24 cellular contexts compared by ENCODE assay signal in the genomic region with DNA sequence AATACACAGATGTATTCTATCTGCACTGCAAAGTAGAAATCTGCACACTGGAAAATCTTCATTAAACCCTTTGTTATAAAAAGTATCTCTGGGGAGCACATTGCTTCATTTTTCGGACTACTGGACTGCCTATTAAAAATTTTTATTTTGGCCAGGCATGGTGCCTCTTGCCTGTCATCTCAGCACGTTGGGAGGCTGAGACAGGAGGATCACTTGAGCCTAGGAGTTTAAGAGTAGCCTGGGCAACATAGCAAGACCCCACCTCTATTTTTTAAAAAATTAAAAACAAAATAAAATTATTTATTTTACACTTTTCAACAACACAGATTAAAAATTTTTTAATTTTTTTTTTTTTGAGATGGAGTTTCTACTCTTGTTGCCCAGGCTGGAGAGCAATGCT. TPM values are rescaled to one million over a fixed set of nuclear protein-coding genes. Genes with fewer than 3 reads are reported as not detected.
A peak's percentile ranks its signal among the peaks of the same experiment; 100 is the strongest.
DNase-seq lines count a peak whose midpoint lies in the region; ATAC-seq, FAIRE-seq and TF ChIP-seq lines count a peak whose summit lies in the region.
"Had no signal": no experiment of that assay in that cellular context is flagged by ENCODE, and none has a peak within 500 bp of the region (broad histone marks: within the 10 kb centered on the region; RNA-seq: fewer than 3 reads in every experiment).

No MANE protein-coding gene starts in this region.

- no peak for ATAC-seq in HepG2
- no peak for ATAC-seq in right lobe of liver

- no peak overlapping the region for H3K4me3 ChIP-seq in HepG2 (replicated peaks in 1 of 3; ENCODE audit: insufficient read depth in 1 of 3, low read depth in 2 of 3, low read length in 3 of 3)
- H3K4me3 ChIP-seq in right lobe of liver, result no peak overlapping the region
- H3K4me3 ChIP-seq in Caco-2 (ENCODE audit: low read depth, low read length), result no peak overlapping the region
- H3K4me3 ChIP-seq: BLaER1 had no signal

- no peak for FAIRE-seq in HepG2 (lab: Jason Lieb, UNC)
- FAIRE-seq: A204.1, D721Med, G401.6, GM12891, GM19239 had no signal

- H4K20me1 ChIP-seq in HepG2 (ENCODE audit: insufficient read depth, low read length), result peaks cover 14% of the 10 kb centered on the region; the same call in 1 of the 2 replicates

- CTCF ChIA-PET in HepG2 (lab: Yijun Ruan, JAX; ENCODE audit: low intra/inter-chr PET ratio, low total read pairs) (no interaction called here), Caco-2 (lab: Charles Lee) (no interaction called here)

- TF ChIP-seq POLR2A in HepG2 (IDR thresholded peaks at IDR 0.05; ENCODE audit: insufficient read depth in 1 of 2, low read depth in 2 of 2, low read length in 2 of 2) (no peak), right lobe of liver (IDR thresholded peaks at IDR 0.05) (no peak)

- intact Hi-C loops in HepG2 (cut with micrococcal nuclease; ENCODE audit: unreplicated experiment), result loop anchor here (10.0 kb wide), 1 partner anchor 165 kb away; a partner anchor contains a TSS
- intact Hi-C loops in right lobe of liver (cut with DNase I), result no loop called here
- intact Hi-C loops in dendritic cell treated with granulocyte-macrophage colony-stimulating factor and Interleukin-4, amounts not matched to agents 40 ng/mL and 50 ng/mL, for 4 days (cut with micrococcal nuclease), result loop anchor here (5.0 kb wide), 1 partner anchor 162 kb away; a partner anchor contains a TSS
- intact Hi-C loops in activated CD4-positive, alpha-beta T cell treated with anti-CD3 and anti-CD28 coated beads, Interleukin-2, amount 10 ng/mL, durations not matched to agents 24 days and 14 days (cut with micrococcal nuclease), result no loop called here
- intact Hi-C loops in Caco-2 (cut with micrococcal nuclease; ENCODE audit: unreplicated experiment), result no loop called here

- TF ChIP-seq RAD21 in HepG2 (CRISPR knock-in tag; IDR thresholded peaks at IDR 0.05), result no peak

- in situ Hi-C loops in HepG2 (cut with HindIII; ENCODE audit: extremely low pct_ligation_motif_present, low pct_unique_long_range_greater_than_20kb), result no loop called here

- peaks cover 27% of the 10 kb centered on the region for H3K79me2 ChIP-seq in HepG2 (ENCODE audit: insufficient read depth, low read length)

- H3K4me1 Mint-ChIP-seq in dendritic cell treated with granulocyte-macrophage colony-stimulating factor and Interleukin-4, amounts not matched to agents 40 ng/mL and 50 ng/mL, for 4 days (ENCODE audit: low read depth), result peaks cover 20% of the 10 kb centered on the region
- peaks cover 28% of the 10 kb centered on the region for H3K4me1 Mint-ChIP-seq in activated CD4-positive, alpha-beta T cell treated with anti-CD3 and anti-CD28 coated beads, Interleukin-2, amount 10 ng/mL, durations not matched to agents 24 days and 14 days
- no peaks in the 10 kb centered on the region for H3K4me1 Mint-ChIP-seq in Caco-2 (ENCODE audit: low read depth, unreplicated experiment)

- TF ChIP-seq EP300 in HepG2 (IDR thresholded peaks at IDR 0.05; ENCODE audit: low read depth in 2 of 2, low read length in 2 of 2) (no peak), HepG2 (CRISPR knock-in tag; IDR thresholded peaks at IDR 0.05; ENCODE audit: borderline replicate concordance) (no peak)

- no peaks in the 10 kb centered on the region for H3K27me3 Mint-ChIP-seq in dendritic cell treated with granulocyte-macrophage colony-stimulating factor and Interleukin-4, amounts not matched to agents 40 ng/mL and 50 ng/mL, for 4 days
- no peaks in the 10 kb centered on the region for H3K27me3 Mint-ChIP-seq in activated CD4-positive, alpha-beta T cell treated with anti-CD3 and anti-CD28 coated beads, Interleukin-2, amount 10 ng/mL, durations not matched to agents 24 days and 14 days
- no peaks in the 10 kb centered on the region for H3K27me3 Mint-ChIP-seq in Caco-2 (ENCODE audit: insufficient read depth, unreplicated experiment)
- H3K27me3 Mint-ChIP-seq: CD4-positive, alpha-beta memory T cell; CD4-positive, CD25-positive, alpha-beta regulatory T cell; CD8-positive, alpha-beta memory T cell had no signal

- no peak overlapping the region for H3K4me2 ChIP-seq in HepG2 (ENCODE audit: low read depth, low read length)
- H3K4me2 ChIP-seq: BLaER1 had no signal

- H3K9me3 Mint-ChIP-seq in dendritic cell treated with granulocyte-macrophage colony-stimulating factor and Interleukin-4, amounts not matched to agents 40 ng/mL and 50 ng/mL, for 4 days, result no peaks in the 10 kb centered on the region
- H3K9me3 Mint-ChIP-seq in activated CD4-positive, alpha-beta T cell treated with anti-CD3 and anti-CD28 coated beads, Interleukin-2, amount 10 ng/mL, durations not matched to agents 24 days and 14 days, result no peaks in the 10 kb centered on the region
- no peaks in the 10 kb centered on the region for H3K9me3 Mint-ChIP-seq in Caco-2 (ENCODE audit: unreplicated experiment)
- H3K9me3 Mint-ChIP-seq: CD14-positive monocyte; CD4-positive, alpha-beta memory T cell; CD4-positive, CD25-positive, alpha-beta regulatory T cell; CD8-positive, alpha-beta memory T cell had no signal

- no peaks in the 10 kb centered on the region for H3K9me3 ChIP-seq in HepG2 (ENCODE audit: low read length)
- H3K9me3 ChIP-seq in right lobe of liver, result no peaks in the 10 kb centered on the region
- H3K9me3 ChIP-seq in Caco-2, result no peaks in the 10 kb centered on the region
- H3K9me3 ChIP-seq: BE2C, BLaER1 had no signal

- H3K4me1 ChIP-seq in HepG2 (ENCODE audit: insufficient read depth, low read length) (peaks cover 25% of the 10 kb centered on the region), right lobe of liver (peaks cover 0 to 12% (median 3%) of the 10 kb centered on the region in 4 donors), Caco-2 (peaks cover 7% of the 10 kb centered on the region)
- H3K4me1 ChIP-seq: BE2C had no signal

- TF ChIP-seq CTCF in HepG2 (CRISPR knock-in tag; IDR thresholded peaks at IDR 0.05) (no peak), right lobe of liver (IDR thresholded peaks at IDR 0.05) (no peak), VCaP (conservative IDR thresholded peaks at IDR 0.05) (no peak), Caco-2 (IDR thresholded peaks at IDR 0.05; ENCODE audit: insufficient read depth in 1 of 2, low read depth in 1 of 2, low read length in 1 of 2, severe bottlenecking in 1 of 2, unreplicated experiment in 1 of 2) (no peak)

- DNase-seq in HepG2 (ENCODE audit: low spot score) (no peak), right lobe of liver (no peak), dedifferentiated amniotic fluid mesenchymal stem cell (ENCODE audit: extremely low spot score) (no peak), Caco-2 (no peak)
- no peak for DNase-seq in activated CD4-positive, alpha-beta T cell treated with anti-CD3 and anti-CD28 coated beads, Interleukin-2, amount 10 ng/mL, durations not matched to agents 24 days and 14 days
- DNase-seq: 8988T; ACHN; BE2C; C1 segment of cervical spinal cord; Calu3; CD4-positive, alpha-beta memory T cell; CD4-positive, CD25-positive, alpha-beta regulatory T cell; CD8-positive, alpha-beta memory T cell; COR-L47; DMS79 treated with DMSO at 0.1 percent for 48 hours had no signal

- POLR2A ChIA-PET in HepG2 (lab: Yijun Ruan, JAX) (no interaction called here), Caco-2 (lab: Charles Lee) (interaction anchor here (0.6 kb wide), 1 partner anchor 28 kb away, joined by 4 read pairs; no protein-coding TSS in a partner anchor)

- H3K36me3 ChIP-seq in HepG2 (replicated peaks in 1 of 2; ENCODE audit: control insufficient read depth in 1 of 2, insufficient read depth in 2 of 2, low read length in 2 of 2) (peaks cover 2 to 12% of the 10 kb centered on the region in 2 experiments; a peak in 3 of 5 replicates), right lobe of liver (peaks cover 0 to 23% (median 6%) of the 10 kb centered on the region in 4 donors), Caco-2 (ENCODE audit: control insufficient read depth, insufficient read depth, low read length) (peaks cover 3% of the 10 kb centered on the region; the same call in 1 of the 2 replicates)

- H3K27ac ChIP-seq in HepG2 (ENCODE audit: extremely low read length, insufficient read depth, low read length) (no peak overlapping the region), right lobe of liver (no peak overlapping the region), VCaP (peak overlapping the region; percentile 95)
- H3K27ac ChIP-seq: BLaER1 had no signal

- no peak overlapping the region for H3K4me3 Mint-ChIP-seq in dendritic cell treated with granulocyte-macrophage colony-stimulating factor and Interleukin-4, amounts not matched to agents 40 ng/mL and 50 ng/mL, for 4 days
- H3K4me3 Mint-ChIP-seq in activated CD4-positive, alpha-beta T cell treated with anti-CD3 and anti-CD28 coated beads, Interleukin-2, amount 10 ng/mL, durations not matched to agents 24 days and 14 days, result no peak overlapping the region
- H3K4me3 Mint-ChIP-seq in Caco-2 (ENCODE audit: unreplicated experiment), result no peak overlapping the region
- H3K4me3 Mint-ChIP-seq: CD4-positive, alpha-beta memory T cell; CD8-positive, alpha-beta memory T cell had no signal

- BruUV-seq in HepG2 (replicated peaks; lab: Mats Ljungman, UMichigan) (no TSS peak), Caco-2 (replicated peaks; lab: Mats Ljungman, UMichigan) (no TSS peak)

- peak overlapping the region; percentile 78 for H3K27ac Mint-ChIP-seq in dendritic cell treated with granulocyte-macrophage colony-stimulating factor and Interleukin-4, amounts not matched to agents 40 ng/mL and 50 ng/mL, for 4 days
- H3K27ac Mint-ChIP-seq in activated CD4-positive, alpha-beta T cell treated with anti-CD3 and anti-CD28 coated beads, Interleukin-2, amount 10 ng/mL, durations not matched to agents 24 days and 14 days, result no peak overlapping the region
- no peak overlapping the region for H3K27ac Mint-ChIP-seq in Caco-2 (ENCODE audit: unreplicated experiment)
- H3K27ac Mint-ChIP-seq: CD4-positive, CD25-positive, alpha-beta regulatory T cell had no signal

- H3K36me3 Mint-ChIP-seq in dendritic cell treated with granulocyte-macrophage colony-stimulating factor and Interleukin-4, amounts not matched to agents 40 ng/mL and 50 ng/mL, for 4 days (ENCODE audit: low read depth), result peaks cover 33% of the 10 kb centered on the region
- peaks cover 37% of the 10 kb centered on the region for H3K36me3 Mint-ChIP-seq in activated CD4-positive, alpha-beta T cell treated with anti-CD3 and anti-CD28 coated beads, Interleukin-2, amount 10 ng/mL, durations not matched to agents 24 days and 14 days (ENCODE audit: low read depth)
- H3K36me3 Mint-ChIP-seq in Caco-2 (ENCODE audit: insufficient read depth, unreplicated experiment), result peaks cover 36% of the 10 kb centered on the region

- no peak overlapping the region for H3K9ac ChIP-seq in HepG2 (ENCODE audit: insufficient read depth, low read depth, low read length)
- H3K9ac ChIP-seq: BLaER1 had no signal

- peaks cover 0 to under 1% of the 10 kb centered on the region in 2 experiments; a peak in 1 of 5 replicates for H3K27me3 ChIP-seq in HepG2 (ENCODE audit: control insufficient read depth in 1 of 2, insufficient read depth in 2 of 2, low read length in 2 of 2)
- no peaks in the 10 kb centered on the region for H3K27me3 ChIP-seq in right lobe of liver
- H3K27me3 ChIP-seq in Caco-2 (replicated peaks; ENCODE audit: control insufficient read depth, insufficient read depth, low read length), result no peaks in the 10 kb centered on the region
- H3K27me3 ChIP-seq: BE2C, BLaER1 had no signal

- no peak overlapping the region for H2AFZ ChIP-seq in HepG2 (ENCODE audit: low read length)

- WGBS in HepG2 (ENCODE audit: low lambda C conversion rate), result 97% methylated on average over 2 of the region's 2 CpGs
- 92% methylated on average over 2 of the region's 2 CpGs for WGBS in right lobe of liver (ENCODE audit: insufficient coverage, low coverage, low lambda C conversion rate, missing lambda C conversion rate)

RNA-seq across cellular contexts. Expression of a gene that starts 6.0 kb away (rescaled TPM):
- total RNA-seq in HepG2 (2016; rRNA removed; fragmentation: Illumina TruSeq; extraction: Trizol) (95.0 and 108 TPM in 2 replicates), right lobe of liver (100 to 1,000 TPM in 2 of 6 experiments, 10 to 100 TPM in 4; 65.6 to 367 (median 92.4) TPM), Caco-2 (2022) (89.4 and 90.8 TPM in 2 replicates)
- total RNA-seq in HepG2 (2016; cell fraction: cytosol; rRNA removed; fragmentation: Illumina TruSeq; extraction: Trizol; ENCODE audit: low read depth), result 22.2 and 26.3 TPM in 2 replicates
- 93.6 and 108 TPM in 2 replicates for total RNA-seq in HepG2 (2016; cell fraction: insoluble cytoplasmic fraction; rRNA removed; fragmentation: Illumina TruSeq; extraction: Trizol)
- 57.6 and 60.7 TPM in 2 replicates for total RNA-seq in HepG2 (2016; cell fraction: membrane; rRNA removed; fragmentation: Illumina TruSeq; extraction: Trizol)
- total RNA-seq in HepG2 (2016; cell fraction: nucleus; rRNA removed; fragmentation: Illumina TruSeq; extraction: Trizol), result 58.9 and 66.1 TPM in 2 replicates
- polyA plus RNA-seq in HepG2 (2011; rRNA removed), result 51.5 and 61.2 TPM in 2 replicates
- 46.7 and 75.3 TPM in 2 replicates for polyA plus RNA-seq in HepG2 (2011; cell fraction: cytosol; rRNA removed)
- polyA plus RNA-seq in HepG2 (2011; cell fraction: nucleus; rRNA removed), result 65.0 and 72.2 TPM in 2 replicates
- 73.8 and 75.7 TPM in 2 replicates for polyA plus RNA-seq in HepG2 (2012)
- polyA plus RNA-seq in HepG2 (2016; cell fraction: cytosol; fragmentation: Illumina TruSeq; extraction: Trizol; ENCODE audit: low read depth), result 27.5 and 29.5 TPM in 2 replicates
- polyA plus RNA-seq in HepG2 (2016; cell fraction: insoluble cytoplasmic fraction; fragmentation: Illumina TruSeq; extraction: Trizol; ENCODE audit: low read depth), result 132 and 136 TPM in 2 replicates
- polyA plus RNA-seq in HepG2 (2016; cell fraction: membrane; fragmentation: Illumina TruSeq; extraction: Trizol; ENCODE audit: low read depth), result 45.6 and 47.4 TPM in 2 replicates
- polyA plus RNA-seq in HepG2 (2016; cell fraction: nucleus; fragmentation: Illumina TruSeq; extraction: Trizol; ENCODE audit: insufficient read depth, low read depth), result 69.2 and 72.9 TPM in 2 replicates
- polyA minus RNA-seq in HepG2 (2011; rRNA and poly(A)+ RNA removed; ENCODE audit: low replicate concordance), result 42.6 and 90.0 TPM in 2 replicates
- polyA minus RNA-seq in HepG2 (2011; cell fraction: cytosol; rRNA and poly(A)+ RNA removed), result 66.9 and 87.4 TPM in 2 replicates
- polyA minus RNA-seq in HepG2 (2011; cell fraction: nucleus; rRNA and poly(A)+ RNA removed), result 99.8 and 106 TPM in 2 replicates
- 88.8 and 103 TPM in 2 replicates for total RNA-seq in activated CD4-positive, alpha-beta T cell treated with anti-CD3 and anti-CD28 coated beads, Interleukin-2, amount 10 ng/mL, durations not matched to agents 24 days and 14 days

RNA-seq across cellular contexts. Expression of a gene that starts 6.3 kb away (rescaled TPM):
- 124 and 181 TPM in 2 replicates for total RNA-seq in HepG2 (2016; rRNA removed; fragmentation: Illumina TruSeq; extraction: Trizol)
- total RNA-seq in HepG2 (2016; cell fraction: cytosol; rRNA removed; fragmentation: Illumina TruSeq; extraction: Trizol; ENCODE audit: low read depth), result 107 and 124 TPM in 2 replicates
- 129 and 176 TPM in 2 replicates for total RNA-seq in HepG2 (2016; cell fraction: insoluble cytoplasmic fraction; rRNA removed; fragmentation: Illumina TruSeq; extraction: Trizol)
- total RNA-seq in HepG2 (2016; cell fraction: membrane; rRNA removed; fragmentation: Illumina TruSeq; extraction: Trizol), result 181 and 205 TPM in 2 replicates
- 96.9 and 98.8 TPM in 2 replicates for total RNA-seq in HepG2 (2016; cell fraction: nucleus; rRNA removed; fragmentation: Illumina TruSeq; extraction: Trizol)
- 90.5 and 139 TPM in 2 replicates for polyA plus RNA-seq in HepG2 (2011; rRNA removed)
- 126 and 136 TPM in 2 replicates for polyA plus RNA-seq in HepG2 (2011; cell fraction: cytosol; rRNA removed)
- 75.2 and 76.2 TPM in 2 replicates for polyA plus RNA-seq in HepG2 (2011; cell fraction: nucleus; rRNA removed)
- polyA plus RNA-seq in HepG2 (2012), result 133 and 143 TPM in 2 replicates
- polyA plus RNA-seq in HepG2 (2016; cell fraction: cytosol; fragmentation: Illumina TruSeq; extraction: Trizol; ENCODE audit: low read depth), result 83.6 and 86.7 TPM in 2 replicates
- 148 and 159 TPM in 2 replicates for polyA plus RNA-seq in HepG2 (2016; cell fraction: insoluble cytoplasmic fraction; fragmentation: Illumina TruSeq; extraction: Trizol; ENCODE audit: low read depth)
- polyA plus RNA-seq in HepG2 (2016; cell fraction: membrane; fragmentation: Illumina TruSeq; extraction: Trizol; ENCODE audit: low read depth), result 122 and 150 TPM in 2 replicates
- 123 and 128 TPM in 2 replicates for polyA plus RNA-seq in HepG2 (2016; cell fraction: nucleus; fragmentation: Illumina TruSeq; extraction: Trizol; ENCODE audit: insufficient read depth, low read depth)
- polyA minus RNA-seq in HepG2 (2011; rRNA and poly(A)+ RNA removed; ENCODE audit: low replicate concordance), result 53.6 and 75.5 TPM in 2 replicates
- 112 and 145 TPM in 2 replicates for polyA minus RNA-seq in HepG2 (2011; cell fraction: cytosol; rRNA and poly(A)+ RNA removed)
- polyA minus RNA-seq in HepG2 (2011; cell fraction: nucleus; rRNA and poly(A)+ RNA removed), result 134 and 155 TPM in 2 replicates
- 10 to 100 TPM; 29.8 to 89.9 (median 39.4) TPM for total RNA-seq in right lobe of liver
- total RNA-seq in activated CD4-positive, alpha-beta T cell treated with anti-CD3 and anti-CD28 coated beads, Interleukin-2, amount 10 ng/mL, durations not matched to agents 24 days and 14 days, result 125 and 133 TPM in 2 replicates
- 97.1 and 103 TPM in 2 replicates for total RNA-seq in Caco-2 (2022)

Comparison
In these comparisons a context has a peak if more than half of its experiments do, and no peak if none do; other contexts are left out.
1. intact Hi-C loops: an anchor here in HepG2 (10.0 kb wide) and dendritic cell treated with granulocyte-macrophage colony-stimulating factor and Interleukin-4, amounts not matched to agents 40 ng/mL and 50 ng/mL, for 4 days (5.0 kb wide); none called in right lobe of liver, activated CD4-positive, alpha-beta T cell treated with anti-CD3 and anti-CD28 coated beads, Interleukin-2, amount 10 ng/mL, durations not matched to agents 24 days and 14 days and Caco-2.